Comparison of ENCODE assay signal across 23 cellular contexts in genomic region chr3:10575601-10576160, GRCh38.
"Had no signal": no experiment of that assay in that cellular context is flagged by ENCODE, and none has a peak within 500 bp of the region (broad histone marks: within the 10 kb centered on the region; RNA-seq: fewer than 3 reads in every experiment).

No MANE protein-coding gene starts in this region.

- DNase-seq: KBM-7, MV-4-11, NCI-H1048, NCI-H1105, NCI-H1417, NCI-H1436 treated with DMSO at 0.1 percent for 48 hours, NCI-H187, NCI-H2029, NCI-H2081 treated with DMSO at 0.1 percent for 48 hours, NCI-H2171, NCI-H226, NCI-H510A, NCI-H524 treated with DMSO at 0.1 percent for 48 hours, NCI-H69, NCI-H774, RPMI8226, SHP77, SK-N-SH, SW 1271, T-cell had no signal

- FAIRE-seq: HTR-8/SVneo, RCC 7860 had no signal

- H3K4me2 ChIP-seq: SK-N-SH had no signal

- H3K9ac ChIP-seq: SK-N-SH had no signal

- H3K9me3 ChIP-seq: SK-N-SH had no signal

- H3K27ac ChIP-seq: HL-60 had no signal

- ATAC-seq: T-cell had no signal
